11 cellular contexts compared by ENCODE assay signal in genomic region chr6:37175332-37176267, GRCh38. TPM values are rescaled to one million over a fixed set of nuclear protein-coding genes. Genes with fewer than 3 reads are reported as not detected.
DNase-seq lines count a peak whose midpoint lies in the region; ATAC-seq, FAIRE-seq and TF ChIP-seq lines count a peak whose summit lies in the region.
"Had no signal": no experiment of that assay in that cellular context is flagged by ENCODE, and none has a peak within 500 bp of the region (broad histone marks: within the 10 kb centered on the region; RNA-seq: fewer than 3 reads in every experiment).

No MANE protein-coding gene starts in this region.

- intact Hi-C loops in colonic mucosa (cut with DNase I), result no loop called here

- H3K27ac ChIP-seq in colonic mucosa, result no peak overlapping the region

- no peak for FAIRE-seq in RCC 7860 (lab: Jason Lieb, UNC)

- TF ChIP-seq CTCF in GM10248 (IDR thresholded peaks at IDR 0.05; ENCODE audit: control extremely low read depth, extremely low read depth, low read depth, missing control alignments), result no peak
- TF ChIP-seq CTCF in fibroblast of mammary gland (conservative IDR thresholded peaks at IDR 0.05; ENCODE audit: control insufficient read depth, insufficient read depth, low read depth, low read length), result no peak
- TF ChIP-seq CTCF in colonic mucosa (IDR thresholded peaks at IDR 0.05), result no peak

- peaks cover 13% of the 10 kb centered on the region for H3K36me3 ChIP-seq in colonic mucosa

- no peaks in the 10 kb centered on the region for H3K27me3 ChIP-seq in colonic mucosa
- H3K27me3 ChIP-seq: sigmoid colon had no signal

- DNase-seq in GM10248 (ENCODE audit: extremely low spot score) (peak; percentile 45), T-cell (no peak), fibroblast of mammary gland (ENCODE audit: low read depth) (peak; percentile 21), RCC 7860 (ENCODE audit: low spot score) (no peak), colonic mucosa (no peak), HT-29 (ENCODE audit: low spot score) (no peak), epidermal melanocyte (ENCODE audit: insufficient read length, low spot score) (no peak)
- DNase-seq: amygdala, NCI-H2029 treated with DMSO at 0.1 percent for 48 hours, sigmoid colon had no signal

- H3K27me3 Mint-ChIP-seq in T-cell, result no peaks in the 10 kb centered on the region

- H3K4me1 ChIP-seq in colonic mucosa, result no peaks in the 10 kb centered on the region

- H3K4me3 Mint-ChIP-seq in T-cell, result peak overlapping the region; percentile 90 to 92 (median 91)

- no peak overlapping the region for H3K9ac ChIP-seq in colonic mucosa (ENCODE audit: low read depth in 2 of 2, low read length in 2 of 2)

- peak overlapping the region; percentile 94 to 97 for H3K27ac Mint-ChIP-seq in T-cell

- H3K9me3 Mint-ChIP-seq in T-cell, result no peaks in the 10 kb centered on the region

- peak; percentile 41 for ATAC-seq in GM21737 (IDR thresholded peaks at IDR 0.05; ENCODE audit: unreplicated experiment)
- no peak for ATAC-seq in T-cell (replicated peaks in 1 of 4)

- H3K36me3 Mint-ChIP-seq in T-cell, result peaks cover 57% of the 10 kb centered on the region

- H3K4me3 ChIP-seq in fibroblast of mammary gland (ENCODE audit: control insufficient read depth, low read depth, low read length), result no peak overlapping the region
- no peak overlapping the region for H3K4me3 ChIP-seq in colonic mucosa

- POLR2A ChIA-PET in GM10248 (lab: Yijun Ruan, JAX) (interaction anchor here (0.6 to 0.7 kb wide), 3 partner anchors 111 to 593 kb away, joined by 3 to 6 read pairs (median 5); no protein-coding TSS in a partner anchor), T-cell (lab: Charles Lee) (interaction anchor here (0.7 kb wide), 2 partner anchors 32 to 193 kb away, joined by 4 to 5 read pairs; no protein-coding TSS in a partner anchor)

- H3K9me3 ChIP-seq in colonic mucosa, result no peaks in the 10 kb centered on the region
- H3K9me3 ChIP-seq: sigmoid colon had no signal

- H3K4me1 Mint-ChIP-seq in T-cell, result peaks cover 66 to 70% (median 70%) of the 10 kb centered on the region in 3 donors

- CTCF ChIA-PET in GM10248 (lab: Yijun Ruan, JAX) (interaction anchor here (1.1 to 16.4 kb wide), 7 partner anchors 14 to 169 kb away, joined by 3 to 519 read pairs (median 5); no protein-coding TSS in a partner anchor), T-cell (lab: Charles Lee) (interaction anchor here (0.6 to 1.5 kb wide), 10 partner anchors 9 to 290 kb away, joined by 3 to 8 read pairs (median 3); no protein-coding TSS in a partner anchor)

RNA-seq across cellular contexts. Expression of gene PIM1, which starts 5.6 kb away (rescaled TPM):
- total RNA-seq in T-cell (100 to 1,000 TPM; 225 to 334 (median 313) TPM), colonic mucosa (10 to 100 TPM; 15.6 to 26.2 TPM)
- total RNA-seq in HT-29 (2014; rRNA removed; shearing (Covaris generic)), result 20.0 and 23.6 TPM in 2 replicates

Comparison
In these comparisons a context has a peak if more than half of its experiments do, and no peak if none do; other contexts are left out.
1. DNase-seq: peak in GM10248 (single experiment) and fibroblast of mammary gland (single experiment); none in T-cell (0 of 34), RCC 7860 (single experiment), colonic mucosa (single experiment), HT-29 (single experiment) and epidermal melanocyte (single experiment).